Comparison of ENCODE assay signal across 18 cellular contexts in the genomic region with DNA sequence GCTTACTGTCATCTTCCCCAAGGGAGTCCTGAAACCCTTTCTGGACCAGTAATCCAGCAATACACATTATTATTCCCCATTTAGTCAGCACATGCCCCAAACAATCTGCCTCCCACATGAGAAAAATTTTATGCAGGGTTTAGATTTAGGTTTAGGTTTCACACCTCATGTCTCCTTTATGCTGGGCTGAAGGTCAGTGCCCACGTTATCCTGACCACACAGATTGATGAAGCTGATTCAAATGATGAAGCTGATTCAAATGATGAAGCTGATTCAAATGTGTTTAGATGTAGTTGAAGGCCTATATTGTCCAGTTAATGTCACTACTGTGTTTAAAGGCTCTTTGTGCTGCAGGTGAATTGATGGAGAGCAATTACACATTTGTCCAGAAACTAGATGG. TPM values are rescaled to one million over a fixed set of nuclear protein-coding genes. Genes with fewer than 3 reads are reported as not detected.
A peak's percentile ranks its signal among the peaks of the same experiment; 100 is the strongest.
DNase-seq lines count a peak whose midpoint lies in the region; ATAC-seq and TF ChIP-seq lines count a peak whose summit lies in the region.
"Had no signal": no experiment of that assay in that cellular context is flagged by ENCODE, and none has a peak within 500 bp of the region (broad histone marks: within the 10 kb centered on the region; RNA-seq: fewer than 3 reads in every experiment).

No MANE protein-coding gene starts in this region.

- peak; percentile 43 for DNase-seq in activated CD4-positive, alpha-beta T cell treated with anti-CD3 and anti-CD28 coated beads for 36 hours
- no peak for DNase-seq in activated CD4-positive, alpha-beta T cell treated with anti-CD3 and anti-CD28 coated beads, Interleukin-2, amount 50 U/mL, for 4 hours
- DNase-seq in CD4-positive, alpha-beta T cell, result no peak
- DNase-seq in activated CD8-positive, alpha-beta T cell treated with anti-CD3 and anti-CD28 coated beads for 36 hours, result peak; percentile 71
- DNase-seq in central memory CD8-positive, alpha-beta T cell (ENCODE audit: low spot score in 2 of 2), result no peak
- DNase-seq in endodermal cell (no peak), left colon (no peak)
- DNase-seq: C1 segment of cervical spinal cord, Calu3, DMS79 treated with DMSO at 0.1 percent for 48 hours, GDM1, NCI-H1092 treated with DMSO at 0.1 percent for 48 hours, NCI-H1694, NCI-H69, PC-3 had no signal

- H3K27me3 Mint-ChIP-seq in activated CD4-positive, alpha-beta T cell treated with anti-CD3 and anti-CD28 coated beads for 36 hours, result no peaks in the 10 kb centered on the region
- H3K27me3 Mint-ChIP-seq in CD4-positive, alpha-beta T cell, result no peaks in the 10 kb centered on the region
- no peaks in the 10 kb centered on the region for H3K27me3 Mint-ChIP-seq in activated CD8-positive, alpha-beta T cell treated with anti-CD3 and anti-CD28 coated beads for 36 hours
- H3K27me3 Mint-ChIP-seq in central memory CD8-positive, alpha-beta T cell, result no peaks in the 10 kb centered on the region
- no peaks in the 10 kb centered on the region for H3K27me3 Mint-ChIP-seq in endodermal cell (ENCODE audit: insufficient read depth)

- H3K36me3 ChIP-seq in endodermal cell (ENCODE audit: control insufficient read depth, insufficient read depth, low read length), result no peaks in the 10 kb centered on the region

- no peak overlapping the region for H3K27ac ChIP-seq in CD4-positive, alpha-beta T cell (ENCODE audit: low read depth, low read length)
- H3K27ac ChIP-seq in endodermal cell (ENCODE audit: low read depth, low read length), result no peak overlapping the region

- H3K9me3 ChIP-seq in CD4-positive, alpha-beta T cell (ENCODE audit: control insufficient read depth, low read length), result no peaks in the 10 kb centered on the region
- H3K9me3 ChIP-seq in endodermal cell (ENCODE audit: control insufficient read depth, low read length), result peaks cover 15% of the 10 kb centered on the region

- peaks cover 8% of the 10 kb centered on the region for H3K9me3 Mint-ChIP-seq in activated CD4-positive, alpha-beta T cell treated with anti-CD3 and anti-CD28 coated beads for 36 hours (ENCODE audit: low read depth)
- H3K9me3 Mint-ChIP-seq in CD4-positive, alpha-beta T cell, result no peaks in the 10 kb centered on the region
- H3K9me3 Mint-ChIP-seq in activated CD8-positive, alpha-beta T cell treated with anti-CD3 and anti-CD28 coated beads for 36 hours, result peaks cover 12% of the 10 kb centered on the region
- H3K9me3 Mint-ChIP-seq in central memory CD8-positive, alpha-beta T cell, result peaks cover 2% of the 10 kb centered on the region
- H3K9me3 Mint-ChIP-seq in endodermal cell, result peaks cover 14% of the 10 kb centered on the region

- peak; percentile 2 for ATAC-seq in activated CD4-positive, alpha-beta T cell treated with anti-CD3 and anti-CD28 coated beads for 36 hours
- ATAC-seq in CD4-positive, alpha-beta T cell (ENCODE audit: poor library complexity), result no peak
- ATAC-seq in activated CD8-positive, alpha-beta T cell treated with anti-CD3 and anti-CD28 coated beads for 36 hours, result peak; percentile 5
- no peak for ATAC-seq in central memory CD8-positive, alpha-beta T cell (replicated peaks; ENCODE audit: extremely low read depth, poor library complexity, severe bottlenecking)
- ATAC-seq in HG03196 (IDR thresholded peaks at IDR 0.05; ENCODE audit: unreplicated experiment), result no peak
- no peak for ATAC-seq in left colon
- ATAC-seq: K562, PC-3 had no signal

- intact Hi-C loops in activated CD4-positive, alpha-beta T cell treated with anti-CD3 and anti-CD28 coated beads for 36 hours (cut with DNase I, micrococcal nuclease), result loop anchor here in 1 of 2 experiments (5.0 kb wide), 1 partner anchor 364 kb away; a partner anchor contains a TSS
- intact Hi-C loops in CD4-positive, alpha-beta T cell (cut with DNase I, micrococcal nuclease), result loop anchor here in 1 of 2 experiments (5.0 kb wide), 1 partner anchor 54 kb away; no protein-coding TSS in a partner anchor
- intact Hi-C loops in activated CD8-positive, alpha-beta T cell treated with anti-CD3 and anti-CD28 coated beads for 36 hours (cut with micrococcal nuclease), result loop anchor here (5.0 kb wide), 1 partner anchor 54 kb away; no protein-coding TSS in a partner anchor
- intact Hi-C loops in left colon (cut with DNase I, micrococcal nuclease), result no loop called here

- CTCF ChIA-PET in activated CD4-positive, alpha-beta T cell treated with anti-CD3 and anti-CD28 coated beads for 36 hours (lab: Charles Lee), result interaction anchor here (0.6 to 1.8 kb wide), 4 partner anchors 53 to 799 kb away, joined by 3 to 4 read pairs (median 3); no protein-coding TSS in a partner anchor
- CTCF ChIA-PET in CD4-positive, alpha-beta T cell (lab: Charles Lee), result interaction anchor here (1.0 kb wide), 1 partner anchor 35 kb away, joined by 3 read pairs; no protein-coding TSS in a partner anchor
- CTCF ChIA-PET in activated CD8-positive, alpha-beta T cell treated with anti-CD3 and anti-CD28 coated beads for 36 hours (lab: Charles Lee), result interaction anchor here (0.6 to 3.8 kb wide), 5 partner anchors 10 to 56 kb away, joined by 3 to 30 read pairs (median 5); no protein-coding TSS in a partner anchor

- peaks cover 99% of the 10 kb centered on the region for H3K4me1 Mint-ChIP-seq in activated CD4-positive, alpha-beta T cell treated with anti-CD3 and anti-CD28 coated beads for 36 hours
- H3K4me1 Mint-ChIP-seq in CD4-positive, alpha-beta T cell (ENCODE audit: low read depth), result peaks cover 85% of the 10 kb centered on the region
- H3K4me1 Mint-ChIP-seq in activated CD8-positive, alpha-beta T cell treated with anti-CD3 and anti-CD28 coated beads for 36 hours (ENCODE audit: low read depth), result peaks cover 98% of the 10 kb centered on the region
- peaks cover 78% of the 10 kb centered on the region for H3K4me1 Mint-ChIP-seq in central memory CD8-positive, alpha-beta T cell
- H3K4me1 Mint-ChIP-seq in endodermal cell, result no peaks in the 10 kb centered on the region

- H3K27me3 ChIP-seq in CD4-positive, alpha-beta T cell (ENCODE audit: control insufficient read depth, insufficient read depth, low read length), result no peaks in the 10 kb centered on the region
- H3K27me3 ChIP-seq in endodermal cell (ENCODE audit: control insufficient read depth, insufficient read depth, low read length, poor library complexity, severe bottlenecking), result no peaks in the 10 kb centered on the region

- no peak overlapping the region for H3K9ac ChIP-seq in endodermal cell (ENCODE audit: extremely low read depth, low read length, poor library complexity, severe bottlenecking)

- no peaks in the 10 kb centered on the region for H3K4me1 ChIP-seq in endodermal cell (ENCODE audit: control insufficient read depth, insufficient read depth, low read length)

- WGBS in endodermal cell (ENCODE audit: insufficient coverage in 1 of 2, insufficient read length in 1 of 2), 2 experiments, result 89 to 100% methylated on average over 1 of the region's 1 CpG

- peaks cover 57% of the 10 kb centered on the region for H3K36me3 Mint-ChIP-seq in activated CD4-positive, alpha-beta T cell treated with anti-CD3 and anti-CD28 coated beads for 36 hours (ENCODE audit: low read depth)
- peaks cover 84% of the 10 kb centered on the region for H3K36me3 Mint-ChIP-seq in CD4-positive, alpha-beta T cell (ENCODE audit: low read depth)
- peaks cover 85% of the 10 kb centered on the region for H3K36me3 Mint-ChIP-seq in activated CD8-positive, alpha-beta T cell treated with anti-CD3 and anti-CD28 coated beads for 36 hours (ENCODE audit: low read depth)
- peaks cover 18% of the 10 kb centered on the region for H3K36me3 Mint-ChIP-seq in central memory CD8-positive, alpha-beta T cell (ENCODE audit: insufficient read depth)
- no peaks in the 10 kb centered on the region for H3K36me3 Mint-ChIP-seq in endodermal cell (ENCODE audit: low read depth)

- peak overlapping the region; percentile 92 for H3K27ac Mint-ChIP-seq in activated CD4-positive, alpha-beta T cell treated with anti-CD3 and anti-CD28 coated beads for 36 hours
- H3K27ac Mint-ChIP-seq in CD4-positive, alpha-beta T cell, result peak overlapping the region; percentile 88
- peak overlapping the region; percentile 93 for H3K27ac Mint-ChIP-seq in activated CD8-positive, alpha-beta T cell treated with anti-CD3 and anti-CD28 coated beads for 36 hours
- H3K27ac Mint-ChIP-seq in central memory CD8-positive, alpha-beta T cell (ENCODE audit: low read depth), result peak overlapping the region; percentile 98
- no peak overlapping the region for H3K27ac Mint-ChIP-seq in endodermal cell

- POLR2A ChIA-PET in activated CD4-positive, alpha-beta T cell treated with anti-CD3 and anti-CD28 coated beads for 36 hours (lab: Charles Lee), result interaction anchor here (0.6 to 1.3 kb wide), 2 partner anchors 9 to 23 kb away, joined by 4 to 6 read pairs; no protein-coding TSS in a partner anchor
- POLR2A ChIA-PET in CD4-positive, alpha-beta T cell (lab: Charles Lee), result no interaction called here
- POLR2A ChIA-PET in activated CD8-positive, alpha-beta T cell treated with anti-CD3 and anti-CD28 coated beads for 36 hours (lab: Charles Lee), result interaction anchor here (0.9 to 3.2 kb wide), 7 partner anchors 10 to 67 kb away, joined by 3 to 12 read pairs (median 4); no protein-coding TSS in a partner anchor

- TF ChIP-seq CTCF in CD4-positive, alpha-beta T cell (IDR thresholded peaks at IDR 0.05), result no peak
- TF ChIP-seq CTCF in activated CD8-positive, alpha-beta T cell treated with anti-CD3 and anti-CD28 coated beads for 36 hours (IDR thresholded peaks at IDR 0.05), result no peak
- TF ChIP-seq CTCF in endodermal cell (conservative IDR thresholded peaks at IDR 0.05), result no peak

- no peak overlapping the region for H3K4me3 ChIP-seq in endodermal cell (ENCODE audit: low read length)
- H3K4me3 ChIP-seq: K562 had no signal

- H3K4me3 Mint-ChIP-seq in activated CD4-positive, alpha-beta T cell treated with anti-CD3 and anti-CD28 coated beads for 36 hours, result no peak overlapping the region
- H3K4me3 Mint-ChIP-seq in CD4-positive, alpha-beta T cell, result no peak overlapping the region
- no peak overlapping the region for H3K4me3 Mint-ChIP-seq in activated CD8-positive, alpha-beta T cell treated with anti-CD3 and anti-CD28 coated beads for 36 hours
- H3K4me3 Mint-ChIP-seq in central memory CD8-positive, alpha-beta T cell, result no peak overlapping the region
- no peak overlapping the region for H3K4me3 Mint-ChIP-seq in endodermal cell

RNA-seq across cellular contexts. Expression of a gene that starts 18.1 kb away (rescaled TPM):
- 100 to 1,000 TPM; 313 to 418 TPM for total RNA-seq in activated CD4-positive, alpha-beta T cell treated with anti-CD3 and anti-CD28 coated beads for 36 hours
- under 1 TPM in 1 of 2 experiments, not detected in 1; 0.11 TPM for total RNA-seq in CD4-positive, alpha-beta T cell
- total RNA-seq in activated CD8-positive, alpha-beta T cell treated with anti-CD3 and anti-CD28 coated beads for 36 hours, result 100 to 1,000 TPM; 226 to 235 TPM
- total RNA-seq in endodermal cell (not detected), left colon (not detected)
- not detected for polyA plus RNA-seq in endodermal cell (2013, experiment 1 of 2)
- not detected for polyA plus RNA-seq in endodermal cell (2013, experiment 2 of 2)
- total RNA-seq: H1 had no signal
- polyA plus RNA-seq: H1, K562 had no signal

Comparison
In these comparisons a context has a peak if more than half of its experiments do, and no peak if none do; other contexts are left out.
1. DNase-seq: peak in activated CD4-positive, alpha-beta T cell treated with anti-CD3 and anti-CD28 coated beads for 36 hours (single experiment) and activated CD8-positive, alpha-beta T cell treated with anti-CD3 and anti-CD28 coated beads for 36 hours (single experiment); none in activated CD4-positive, alpha-beta T cell treated with anti-CD3 and anti-CD28 coated beads, Interleukin-2, amount 50 U/mL, for 4 hours (0 of 2), CD4-positive, alpha-beta T cell (0 of 10), central memory CD8-positive, alpha-beta T cell (0 of 2), endodermal cell (single experiment) and left colon (0 of 2).
2. ATAC-seq: peak in activated CD4-positive, alpha-beta T cell treated with anti-CD3 and anti-CD28 coated beads for 36 hours (single experiment) and activated CD8-positive, alpha-beta T cell treated with anti-CD3 and anti-CD28 coated beads for 36 hours (single experiment); none in CD4-positive, alpha-beta T cell (single experiment), central memory CD8-positive, alpha-beta T cell (single experiment), HG03196 (single experiment) and left colon (single experiment).
3. RNA of a gene that starts 18.1 kb away (total RNA-seq): 313 to 418 TPM in activated CD4-positive, alpha-beta T cell treated with anti-CD3 and anti-CD28 coated beads for 36 hours and 226 to 235 TPM in activated CD8-positive, alpha-beta T cell treated with anti-CD3 and anti-CD28 coated beads for 36 hours; 0.11 TPM in CD4-positive, alpha-beta T cell, not detected in endodermal cell and not detected in left colon; every median in the first group is over 100 times any median in the second.